ENCODE assay signal across 8 cellular contexts in the genomic region with DNA sequence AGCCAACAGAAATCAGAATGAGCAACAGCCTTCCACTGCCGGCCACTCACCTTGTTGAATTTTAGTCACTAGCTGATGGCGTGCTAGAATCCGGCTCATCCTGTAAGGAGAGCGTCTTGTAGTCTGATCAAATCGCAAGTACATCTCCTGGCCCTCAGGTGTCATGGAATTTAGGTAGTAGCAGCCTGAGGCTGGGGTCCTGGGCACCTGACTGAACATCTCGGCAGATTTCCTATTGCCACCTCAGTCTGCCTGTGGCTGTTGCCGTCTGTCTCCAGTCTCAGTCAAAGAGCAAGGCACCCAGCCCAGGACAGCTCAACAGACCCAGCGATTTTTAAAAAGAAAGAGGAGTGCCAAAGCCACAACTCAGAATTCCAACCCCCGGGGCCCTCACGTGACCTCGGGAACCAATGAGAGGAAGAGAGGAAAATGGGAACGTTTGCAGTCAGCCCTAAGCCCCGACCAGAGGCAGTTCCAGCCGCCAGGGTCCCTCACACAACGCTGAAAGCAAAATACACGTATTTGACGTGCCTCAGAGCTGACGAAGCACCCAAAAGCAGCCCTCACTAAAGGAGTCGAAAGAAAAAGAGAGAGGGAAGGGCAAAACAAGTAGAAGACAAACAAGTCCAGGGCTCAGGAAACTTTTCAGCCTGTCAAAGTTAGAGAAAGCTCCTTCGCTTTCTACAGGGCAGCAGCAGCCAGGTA. TPM values are rescaled to one million over a fixed set of nuclear protein-coding genes. Genes with fewer than 3 reads are reported as not detected.
DNase-seq lines count a peak whose midpoint lies in the region; ATAC-seq and TF ChIP-seq lines count a peak whose summit lies in the region.

A gene with protein sequence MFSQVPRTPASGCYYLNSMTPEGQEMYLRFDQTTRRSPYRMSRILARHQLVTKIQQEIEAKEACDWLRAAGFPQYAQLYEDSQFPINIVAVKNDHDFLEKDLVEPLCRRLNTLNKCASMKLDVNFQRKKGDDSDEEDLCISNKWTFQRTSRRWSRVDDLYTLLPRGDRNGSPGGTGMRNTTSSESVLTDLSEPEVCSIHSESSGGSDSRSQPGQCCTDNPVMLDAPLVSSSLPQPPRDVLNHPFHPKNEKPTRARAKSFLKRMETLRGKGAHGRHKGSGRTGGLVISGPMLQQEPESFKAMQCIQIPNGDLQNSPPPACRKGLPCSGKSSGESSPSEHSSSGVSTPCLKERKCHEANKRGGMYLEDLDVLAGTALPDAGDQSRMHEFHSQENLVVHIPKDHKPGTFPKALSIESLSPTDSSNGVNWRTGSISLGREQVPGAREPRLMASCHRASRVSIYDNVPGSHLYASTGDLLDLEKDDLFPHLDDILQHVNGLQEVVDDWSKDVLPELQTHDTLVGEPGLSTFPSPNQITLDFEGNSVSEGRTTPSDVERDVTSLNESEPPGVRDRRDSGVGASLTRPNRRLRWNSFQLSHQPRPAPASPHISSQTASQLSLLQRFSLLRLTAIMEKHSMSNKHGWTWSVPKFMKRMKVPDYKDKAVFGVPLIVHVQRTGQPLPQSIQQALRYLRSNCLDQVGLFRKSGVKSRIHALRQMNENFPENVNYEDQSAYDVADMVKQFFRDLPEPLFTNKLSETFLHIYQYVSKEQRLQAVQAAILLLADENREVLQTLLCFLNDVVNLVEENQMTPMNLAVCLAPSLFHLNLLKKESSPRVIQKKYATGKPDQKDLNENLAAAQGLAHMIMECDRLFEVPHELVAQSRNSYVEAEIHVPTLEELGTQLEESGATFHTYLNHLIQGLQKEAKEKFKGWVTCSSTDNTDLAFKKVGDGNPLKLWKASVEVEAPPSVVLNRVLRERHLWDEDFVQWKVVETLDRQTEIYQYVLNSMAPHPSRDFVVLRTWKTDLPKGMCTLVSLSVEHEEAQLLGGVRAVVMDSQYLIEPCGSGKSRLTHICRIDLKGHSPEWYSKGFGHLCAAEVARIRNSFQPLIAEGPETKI (minus strand): TSS at position 336 of the 705 bp plus-strand sequence. CDS start 117 bp downstream, at position 219.

- H3K4me3 ChIP-seq in H7 (ENCODE audit: insufficient read depth, low read depth, low read length) (peak within 1 kb of the TSS; percentile 54), NB4 (ENCODE audit: low read depth, low read length) (peak within 1 kb of the TSS; percentile 18), urinary bladder (ENCODE audit: low read depth, low read length) (peak within 1 kb of the TSS; percentile 45)

- no peak for TF ChIP-seq CTCF in NB4 (IDR thresholded peaks at IDR 0.05; ENCODE audit: low read depth, low read length)
- peak; percentile 75 for TF ChIP-seq CTCF in foreskin keratinocyte (conservative IDR thresholded peaks at IDR 0.05)

- TF ChIP-seq POLR2A in NB4 (IDR thresholded peaks at IDR 0.05; ENCODE audit: extremely low read depth, insufficient read length), result no peak

- peak; percentile 58 to 64 for ATAC-seq in activated T-cell treated with anti-CD3 and anti-CD28 coated beads, Interleukin-2, amount 50 U/mL, for 72 hours (replicated peaks in 1 of 2)
- peak; percentile 87 for ATAC-seq in foreskin keratinocyte
- ATAC-seq in naive B cell (ENCODE audit: low read depth in 2 of 2), result peak; percentile 58 to 65

- H3K36me3 Mint-ChIP-seq in activated T-cell treated with anti-CD3 and anti-CD28 coated beads, Interleukin-2, amount 50 U/mL, for 72 hours (ENCODE audit: insufficient read depth in 2 of 2), result no peaks in the 10 kb centered on the region
- H3K36me3 Mint-ChIP-seq in naive B cell, result no peaks in the 10 kb centered on the region

- H3K27ac ChIP-seq in foreskin keratinocyte (peak within 1 kb of the TSS; percentile 91), urinary bladder (ENCODE audit: low read depth) (peak within 1 kb of the TSS; percentile 78)

- 2% methylated on average over 20 of the region's 20 CpGs for WGBS in urinary bladder

- H3K27ac Mint-ChIP-seq in activated T-cell treated with anti-CD3 and anti-CD28 coated beads, Interleukin-2, amount 50 U/mL, for 72 hours, result peak within 1 kb of the TSS; percentile 83
- H3K27ac Mint-ChIP-seq in naive B cell, result peak within 1 kb of the TSS in 5 of 6 donors; percentile 39 to 93 (median 64)

- DNase-seq in activated CD4-positive, alpha-beta T cell treated with anti-CD3 and anti-CD28 coated beads for 48 hours, result peak; percentile 12
- no peak for DNase-seq in activated CD4-positive, alpha-beta T cell treated with anti-CD3 and anti-CD28 coated beads, Interleukin-2, amount 50 U/mL, for 4 hours
- peak; percentile 72 for DNase-seq in H7
- peak; percentile 9 for DNase-seq in NB4 (ENCODE audit: low read depth)
- peak; percentile 4 to 8 for DNase-seq in activated T-cell treated with anti-CD3 and anti-CD28 coated beads, Interleukin-2, amount 50 U/mL, for 72 hours
- DNase-seq in foreskin keratinocyte, result peak; percentile 94 to 98
- DNase-seq in naive B cell, result no peak

- H3K36me3 ChIP-seq in H7 (replicated peaks; ENCODE audit: control insufficient read depth, insufficient read depth, low read length) (no peaks in the 10 kb centered on the region), urinary bladder (ENCODE audit: insufficient read depth) (no peaks in the 10 kb centered on the region)

- H3K4me1 ChIP-seq in foreskin keratinocyte, result peaks cover 32% of the 10 kb centered on the region
- H3K4me1 ChIP-seq in urinary bladder (ENCODE audit: insufficient read depth), result no peaks in the 10 kb centered on the region

- H3K4me1 Mint-ChIP-seq in activated T-cell treated with anti-CD3 and anti-CD28 coated beads, Interleukin-2, amount 50 U/mL, for 72 hours (ENCODE audit: low read depth), result peaks cover 18% of the 10 kb centered on the region
- H3K4me1 Mint-ChIP-seq in naive B cell, result peaks cover 12 to 24% (median 16%) of the 10 kb centered on the region in 3 donors

- peak within 1 kb of the TSS; percentile 88 to 95 for H3K4me3 Mint-ChIP-seq in activated T-cell treated with anti-CD3 and anti-CD28 coated beads, Interleukin-2, amount 50 U/mL, for 72 hours
- H3K4me3 Mint-ChIP-seq in naive B cell, result peak within 1 kb of the TSS; percentile 77 to 92 (median 87)

- H3K27me3 ChIP-seq in H7 (ENCODE audit: control insufficient read depth, insufficient read depth, low read length) (no peaks in the 10 kb centered on the region; the same call in 1 of the 2 replicates), foreskin keratinocyte (no peaks in the 10 kb centered on the region)

- no peaks in the 10 kb centered on the region for H3K9me3 Mint-ChIP-seq in activated T-cell treated with anti-CD3 and anti-CD28 coated beads, Interleukin-2, amount 50 U/mL, for 72 hours
- no peaks in the 10 kb centered on the region for H3K9me3 Mint-ChIP-seq in naive B cell

- peaks cover 64% of the 10 kb centered on the region for H3K27me3 Mint-ChIP-seq in activated T-cell treated with anti-CD3 and anti-CD28 coated beads, Interleukin-2, amount 50 U/mL, for 72 hours (ENCODE audit: low read depth)
- peaks cover 35 to 58% (median 51%) of the 10 kb centered on the region in 3 donors for H3K27me3 Mint-ChIP-seq in naive B cell

RNA-seq across cellular contexts. Expression of the gene that starts here (rescaled TPM):
- 0.73 and 3.0 TPM in 2 replicates for total RNA-seq in H7 (2014; rRNA removed; shearing (Covaris generic))
- 1 to 10 TPM in 1 of 2 donors, under 1 TPM in 1; 0.50 to 1.4 TPM for total RNA-seq in activated T-cell treated with anti-CD3 and anti-CD28 coated beads, Interleukin-2, amount 50 U/mL, for 72 hours
- total RNA-seq in foreskin keratinocyte (12.6 and 13.2 TPM in 2 replicates), urinary bladder (67.8 TPM)
- polyA plus RNA-seq in foreskin keratinocyte (2.3 and 3.5 TPM in 2 replicates), naive B cell (ENCODE audit: low read depth in 6 of 6) (under 1 TPM in 1 of 6 donors, not detected in 5; 0.61 TPM), urinary bladder (26.7 TPM)

Comparison
In these comparisons a context has a peak if more than half of its experiments do, and no peak if none do; other contexts are left out.
1. DNase-seq: peak in activated CD4-positive, alpha-beta T cell treated with anti-CD3 and anti-CD28 coated beads for 48 hours (single experiment), H7 (single experiment), NB4 (single experiment), activated T-cell treated with anti-CD3 and anti-CD28 coated beads, Interleukin-2, amount 50 U/mL, for 72 hours (2 of 2) and foreskin keratinocyte (2 of 2); none in activated CD4-positive, alpha-beta T cell treated with anti-CD3 and anti-CD28 coated beads, Interleukin-2, amount 50 U/mL, for 4 hours (0 of 2) and naive B cell (single experiment).
2. Peak in ATAC-seq in naive B cell; RNA of the gene not detected or under 1 TPM.
3. Peak in every context shown above with its lines, with median percentiles within 50 percentile points of each other: H3K4me3 ChIP-seq and ATAC-seq.